ENCODE assay signal across 8 cellular contexts in the genomic region with DNA sequence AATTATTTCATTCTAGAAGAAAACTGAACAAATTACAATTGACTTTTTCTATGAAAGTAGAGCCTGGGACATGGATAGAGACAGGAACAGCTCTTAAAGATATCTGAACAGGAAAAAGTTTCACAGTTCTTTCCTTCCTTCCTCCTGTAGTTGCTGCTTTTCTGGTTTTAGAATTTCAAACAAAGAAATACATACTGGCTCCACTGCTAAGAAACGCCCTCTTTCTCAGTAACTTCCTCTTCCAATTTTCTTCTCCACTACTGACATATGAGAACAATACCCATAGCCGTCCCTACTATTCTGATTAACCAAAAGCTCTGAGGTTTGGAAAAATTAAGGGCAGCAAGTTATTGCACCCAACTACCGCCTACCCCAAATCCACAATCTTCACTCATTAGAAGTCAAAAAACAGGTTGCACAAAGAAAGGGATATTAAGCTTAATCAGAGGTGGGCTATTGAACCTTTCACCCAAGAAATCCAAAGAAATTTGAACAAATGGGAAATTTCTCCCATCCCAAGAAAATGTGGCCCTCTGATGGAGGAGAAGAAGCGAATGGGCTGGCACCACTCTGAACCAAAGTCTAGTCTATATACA. TPM values are rescaled to one million over a fixed set of nuclear protein-coding genes. Genes with fewer than 3 reads are reported as not detected.
DNase-seq lines count a peak whose midpoint lies in the region; ATAC-seq and TF ChIP-seq lines count a peak whose summit lies in the region.

No MANE protein-coding gene starts in this region.

- H3K27me3 Mint-ChIP-seq in mesothelial cell of epicardium (ENCODE audit: low read depth): no peaks in the 10 kb centered on the region

- H3K27me3 ChIP-seq in BLaER1 treated with 17β-estradiol and CSF1 and Interleukin-3, amounts not matched to agents 10 nM and 100 nM: no peaks in the 10 kb centered on the region
- H3K27me3 ChIP-seq in MG63 (no peaks in the 10 kb centered on the region), body of pancreas (no peaks in the 10 kb centered on the region)

- H3K27ac ChIP-seq in BLaER1 treated with 17β-estradiol and CSF1 and Interleukin-3, amounts not matched to agents 10 nM and 100 nM: peak overlapping the region; percentile 90 to 100 (median 98); a peak in 21 of 22 replicates
- peak overlapping the region in 3 of 4 donors; percentile 96 to 99 (median 98) for H3K27ac ChIP-seq in body of pancreas

- ATAC-seq in body of pancreas (no peak), HG02623 (IDR thresholded peaks at IDR 0.05; ENCODE audit: unreplicated experiment) (no peak), GM18867 (IDR thresholded peaks at IDR 0.05; ENCODE audit: unreplicated experiment) (no peak)

- H3K36me3 Mint-ChIP-seq in mesothelial cell of epicardium: peaks cover 2% of the 10 kb centered on the region

- intact Hi-C loops in body of pancreas (cut with DNase I): no loop called here

- TF ChIP-seq POLR2A in body of pancreas (IDR thresholded peaks at IDR 0.05): no peak

- H3K36me3 ChIP-seq in BLaER1 treated with 17β-estradiol and CSF1 and Interleukin-3, amounts not matched to agents 10 nM and 100 nM: peaks cover 23 to 37% (median 30%) of the 10 kb centered on the region in 11 experiments; a peak in 21 of 22 replicates
- peaks cover 13% of the 10 kb centered on the region for H3K36me3 ChIP-seq in MG63
- H3K36me3 ChIP-seq in body of pancreas (replicated peaks in 1 of 2; ENCODE audit: insufficient read depth in 1 of 2, low read depth in 2 of 2): no peaks in the 10 kb centered on the region

- peak overlapping the region; percentile 78 to 95 (median 88) for H3K4me2 ChIP-seq in BLaER1 treated with 17β-estradiol and CSF1 and Interleukin-3, amounts not matched to agents 10 nM and 100 nM

- no peaks in the 10 kb centered on the region for H3K9me3 ChIP-seq in BLaER1 treated with 17β-estradiol and CSF1 and Interleukin-3, amounts not matched to agents 10 nM and 100 nM (replicated peaks in 1 of 11)
- no peaks in the 10 kb centered on the region for H3K9me3 ChIP-seq in MG63
- H3K9me3 ChIP-seq in body of pancreas: no peaks in the 10 kb centered on the region

- peak overlapping the region; percentile 86 for H3K4me3 Mint-ChIP-seq in mesothelial cell of epicardium

- H3K27ac Mint-ChIP-seq in mesothelial cell of epicardium: peak overlapping the region; percentile 93

- peak overlapping the region; percentile 93 to 99 (median 98) for H3K9ac ChIP-seq in BLaER1 treated with 17β-estradiol and CSF1 and Interleukin-3, amounts not matched to agents 10 nM and 100 nM

- H3K9me3 Mint-ChIP-seq in mesothelial cell of epicardium: no peaks in the 10 kb centered on the region

- TF ChIP-seq CTCF in body of pancreas (IDR thresholded peaks at IDR 0.05): no peak
- no peak for TF ChIP-seq CTCF in mesothelial cell of epicardium (IDR thresholded peaks at IDR 0.05; ENCODE audit: unreplicated experiment)

- 19 to 20% methylated on average over 4 of the region's 4 CpGs for WGBS in body of pancreas, 2 donors

- no peak for DNase-seq in MG63
- DNase-seq in body of pancreas: no peak
- DNase-seq in mesothelial cell of epicardium (ENCODE audit: low spot score in 2 of 2, unreplicated experiment in 2 of 2): no peak
- no peak for DNase-seq in activated gamma-delta T cell treated with Interleukin-2 at 50 U/mL for 16 hours
- no peak for DNase-seq in hepatic stellate cell (ENCODE audit: low spot score)

- H4K20me1 ChIP-seq in BLaER1 treated with 17β-estradiol and CSF1 and Interleukin-3, amounts not matched to agents 10 nM and 100 nM: peaks cover 29 to 54% (median 36%) of the 10 kb centered on the region in 11 experiments

- H3K4me1 ChIP-seq in BLaER1 treated with 17β-estradiol and CSF1 and Interleukin-3, amounts not matched to agents 10 nM and 100 nM: peaks cover 55 to 76% (median 68%) of the 10 kb centered on the region in 10 experiments
- H3K4me1 ChIP-seq in body of pancreas: peaks cover 38% of the 10 kb centered on the region

- peak overlapping the region; percentile 98 to 100 (median 99) for H3K4me3 ChIP-seq in BLaER1 treated with 17β-estradiol and CSF1 and Interleukin-3, amounts not matched to agents 10 nM and 100 nM
- H3K4me3 ChIP-seq in MG63: peak overlapping the region; percentile 91
- H3K4me3 ChIP-seq in body of pancreas: no peak overlapping the region

- H3K4me1 Mint-ChIP-seq in mesothelial cell of epicardium: peaks cover 21% of the 10 kb centered on the region

RNA-seq across cellular contexts. Expression of gene WASF2, which starts 1.9 kb away (rescaled TPM):
- total RNA-seq in MG63 (2014; rRNA removed; shearing (Covaris generic); ENCODE audit: low replicate concordance): 13.9 and 15.5 TPM in 2 replicates
- total RNA-seq in body of pancreas (10 to 100 TPM; 28.0 to 36.1 TPM), mesothelial cell of epicardium (97.8 to 102 TPM (median 99.3 TPM) in 3 replicates)

Comparison
In these comparisons a context has a peak if more than half of its experiments do, and no peak if none do; other contexts are left out.
1. H3K4me3 ChIP-seq: peak in BLaER1 treated with 17β-estradiol and CSF1 and Interleukin-3, amounts not matched to agents 10 nM and 100 nM (10 of 10) and MG63 (single experiment); none in body of pancreas (0 of 2).